Comparison of ENCODE assay signal across 8 cellular contexts in genomic region chr14:55026793-55027560, GRCh38. TPM values are rescaled to one million over a fixed set of nuclear protein-coding genes. Genes with fewer than 3 reads are reported as not detected.
DNase-seq lines count a peak whose midpoint lies in the region; ATAC-seq and TF ChIP-seq lines count a peak whose summit lies in the region.

Gene SOCS4 (plus strand): TSS chr14:55027236. CDS start chr14:55043042, 15,806 bp downstream.
Gene WDHD1 (minus strand): TSS chr14:55027099. CDS start chr14:55026787, 312 bp downstream.

- H3K4me3 ChIP-seq in spleen, result peak within 1 kb of the TSS; percentile 66 to 95 (median 85)

- TF ChIP-seq POLR2A in spleen (IDR thresholded peaks at IDR 0.05), result peak in 1 of 3 donors; percentile 14

- no peaks in the 10 kb centered on the region for H3K27me3 ChIP-seq in spleen (replicated peaks in 1 of 7)

- peak; percentile 95 for ATAC-seq in GM19035 (IDR thresholded peaks at IDR 0.05; ENCODE audit: unreplicated experiment)
- peak; percentile 87 for ATAC-seq in HG03342 (IDR thresholded peaks at IDR 0.05; ENCODE audit: unreplicated experiment)

- intact Hi-C loops in spleen (cut with DNase I; ENCODE audit: low total_unique reads), result no loop called here

- H3K36me3 ChIP-seq in spleen, result peaks cover 0 to 4% (median 0%) of the 10 kb centered on the region in 6 donors

- TF ChIP-seq CTCF in spleen (IDR thresholded peaks at IDR 0.05 in 8 of 11, conservative IDR thresholded peaks at IDR 0.05 in 3 of 11), result peak in 8 of 11 experiments; percentile 13 to 61 (median 34)

- H3K4me1 ChIP-seq in spleen, result peaks cover 17 to 61% (median 54%) of the 10 kb centered on the region in 6 donors

- H3K9me3 ChIP-seq in spleen, result no peaks in the 10 kb centered on the region

- 0 to 1% (median 0%) methylated on average over 7 to 55 of the region's 55 CpGs for WGBS in spleen, 5 donors

- H3K27ac ChIP-seq in spleen, result peak within 1 kb of the TSS; percentile 75 to 94 (median 86)

- peak; percentile 84 to 87 for DNase-seq in AML-193 (lab: John Stamatoyannopoulos, UW)
- DNase-seq in NCI-H345 treated with DMSO at 0.1 percent for 48 hours (lab: John Stamatoyannopoulos, UW; ENCODE audit: unreplicated experiment), result peak; percentile 71
- peak; percentile 89 to 94 (median 92) for DNase-seq in activated CD4-positive, CD25-positive, alpha-beta regulatory T cell (lab: John Stamatoyannopoulos, UW)
- peak; percentile 96 for DNase-seq in central memory CD4-positive, alpha-beta T cell
- peak; percentile 91 for DNase-seq in iris pigment epithelial cell (ENCODE audit: low read depth)
- DNase-seq in spleen, result peak; percentile 98

RNA-seq across cellular contexts. Expression of gene SOCS4, which starts in this region (rescaled TPM):
- total RNA-seq in spleen, result 10 to 100 TPM; 20.0 to 26.3 (median 23.8) TPM
- polyA plus RNA-seq in spleen, result 1 to 10 TPM; 6.4 to 9.3 (median 7.7) TPM

RNA-seq across cellular contexts. Expression of gene WDHD1, which starts in this region (rescaled TPM):
- total RNA-seq in spleen, result 1 to 10 TPM; 2.8 to 6.3 (median 5.3) TPM
- polyA plus RNA-seq in spleen, result 1 to 10 TPM; 1.4 to 2.9 (median 2.3) TPM

Comparison
In these comparisons a context has a peak if more than half of its experiments do, and no peak if none do; other contexts are left out.
1. Peak in every context shown above with its lines: DNase-seq, ATAC-seq, H3K4me3 ChIP-seq and H3K27ac ChIP-seq.